In the genomic region with DNA sequence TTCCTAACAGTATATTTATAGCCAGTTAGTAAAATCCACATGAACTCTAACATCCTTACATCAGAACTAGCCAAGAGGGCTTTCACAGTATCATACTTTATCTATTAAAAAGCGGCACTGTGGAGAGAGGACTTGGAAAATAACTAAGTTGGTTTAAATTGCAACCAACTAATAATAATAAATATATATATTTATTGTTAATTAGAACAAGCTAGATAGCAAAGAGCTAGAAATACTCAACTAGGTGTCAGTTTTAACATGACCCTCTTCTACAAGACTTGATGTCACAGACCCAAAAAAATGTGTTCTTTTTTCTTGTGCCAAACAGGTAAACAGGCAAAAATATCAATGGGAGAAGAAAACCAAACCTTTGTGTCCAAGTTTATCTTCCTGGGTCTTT, we compare ENCODE assay signal across 11 cellular contexts. TPM values are rescaled to one million over a fixed set of nuclear protein-coding genes. Genes with fewer than 3 reads are reported as not detected.
"Had no signal": no experiment of that assay in that cellular context is flagged by ENCODE, and none has a peak within 500 bp of the region (broad histone marks: within the 10 kb centered on the region; RNA-seq: fewer than 3 reads in every experiment).

A gene with protein sequence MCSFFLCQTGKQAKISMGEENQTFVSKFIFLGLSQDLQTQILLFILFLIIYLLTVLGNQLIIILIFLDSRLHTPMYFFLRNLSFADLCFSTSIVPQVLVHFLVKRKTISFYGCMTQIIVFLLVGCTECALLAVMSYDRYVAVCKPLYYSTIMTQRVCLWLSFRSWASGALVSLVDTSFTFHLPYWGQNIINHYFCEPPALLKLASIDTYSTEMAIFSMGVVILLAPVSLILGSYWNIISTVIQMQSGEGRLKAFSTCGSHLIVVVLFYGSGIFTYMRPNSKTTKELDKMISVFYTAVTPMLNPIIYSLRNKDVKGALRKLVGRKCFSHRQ (plus strand): TSS at position 301 of the 400 bp plus-strand sequence. CDS start 0 bp downstream, at position 301.

- H3K9me3 Mint-ChIP-seq: GM23338, HFFc6 had no signal

- H3K36me3 ChIP-seq: HAP-1 had no signal

- H3K4me3 Mint-ChIP-seq: GM23338, H9, HFFc6 had no signal

- H3K9me3 ChIP-seq: HAP-1 had no signal

- DNase-seq: GM23248, GOT3, H7, H9, HCEC 1CT, HFFc6 had no signal

- H3K27ac Mint-ChIP-seq: GM23338, H9, HFFc6 had no signal

- H2AFZ ChIP-seq: GM23248, GM23338 had no signal

- H3K4me3 ChIP-seq: GM23248, GM23338, HAP-1 had no signal

- H3K4me2 ChIP-seq: GM23338 had no signal

- H3K4me1 ChIP-seq: HAP-1 had no signal

- H3K9ac ChIP-seq: GM23248 had no signal

- H3K27ac ChIP-seq: GM23248 had no signal

- ATAC-seq: GM23338, HCT116 had no signal

RNA-seq across cellular contexts. Expression of the gene that starts here (rescaled TPM):
- total RNA-seq: GM23248, GM23338, H1, H4, H7, H9, HFFc6 had no signal
- polyA plus RNA-seq: H1 had no signal
